ENCODE assay signal across 9 cellular contexts in genomic region chr20:25389858-25390537, GRCh38.
DNase-seq lines count a peak whose midpoint lies in the region; ATAC-seq, FAIRE-seq and TF ChIP-seq lines count a peak whose summit lies in the region.
"Had no signal": no experiment of that assay in that cellular context is flagged by ENCODE, and none has a peak within 500 bp of the region (broad histone marks: within the 10 kb centered on the region; RNA-seq: fewer than 3 reads in every experiment).

No MANE protein-coding gene starts in this region.

- FAIRE-seq in RCC 7860 (lab: Jason Lieb, UNC): no peak
- FAIRE-seq: G401.6 had no signal

- H3K36me3 ChIP-seq in neuron (ENCODE audit: insufficient read depth, low read length): no peaks in the 10 kb centered on the region

- H3K9me3 ChIP-seq in neuron (ENCODE audit: low read length): no peaks in the 10 kb centered on the region

- H2AFZ ChIP-seq in neuron (ENCODE audit: low read depth, low read length): peak overlapping the region; percentile 27

- peak overlapping the region; percentile 76 for H3K4me3 ChIP-seq in fibroblast of mammary gland (ENCODE audit: control insufficient read depth, low read depth, low read length)
- H3K4me3 ChIP-seq in neuron (ENCODE audit: low read length): peak overlapping the region; percentile 88

- no peak for TF ChIP-seq CTCF in fibroblast of mammary gland (conservative IDR thresholded peaks at IDR 0.05; ENCODE audit: control insufficient read depth, insufficient read depth, low read depth, low read length)

- peaks cover 14% of the 10 kb centered on the region for H3K4me1 ChIP-seq in neuron (ENCODE audit: insufficient read depth, low read length)

- H3K27me3 ChIP-seq in neuron (ENCODE audit: insufficient read depth, low read length): no peaks in the 10 kb centered on the region

- ATAC-seq in HG02852 (IDR thresholded peaks at IDR 0.05; ENCODE audit: unreplicated experiment): peak; percentile 27

- DNase-seq in NCI-H2081 (lab: John Stamatoyannopoulos, UW) (peak; percentile 61 to 76), NCI-H2081 treated with DMSO at 0.1 percent for 48 hours (lab: John Stamatoyannopoulos, UW) (no peak), NCI-H2196 (lab: John Stamatoyannopoulos, UW; ENCODE audit: unreplicated experiment) (peak; percentile 55), activated T-helper 1 cell treated with Interleukin-2 at 50 U/mL for 16 hours (ENCODE audit: low read depth) (peak; percentile 5), fibroblast of mammary gland (ENCODE audit: low read depth) (no peak), RCC 7860 (ENCODE audit: low spot score) (no peak)

Comparison
In these comparisons a context has a peak if more than half of its experiments do, and no peak if none do; other contexts are left out.
1. DNase-seq: peak in NCI-H2081 (2 of 2), NCI-H2196 (single experiment) and activated T-helper 1 cell treated with Interleukin-2 at 50 U/mL for 16 hours (single experiment); none in NCI-H2081 treated with DMSO at 0.1 percent for 48 hours (single experiment), fibroblast of mammary gland (single experiment) and RCC 7860 (single experiment).